In the genomic region with DNA sequence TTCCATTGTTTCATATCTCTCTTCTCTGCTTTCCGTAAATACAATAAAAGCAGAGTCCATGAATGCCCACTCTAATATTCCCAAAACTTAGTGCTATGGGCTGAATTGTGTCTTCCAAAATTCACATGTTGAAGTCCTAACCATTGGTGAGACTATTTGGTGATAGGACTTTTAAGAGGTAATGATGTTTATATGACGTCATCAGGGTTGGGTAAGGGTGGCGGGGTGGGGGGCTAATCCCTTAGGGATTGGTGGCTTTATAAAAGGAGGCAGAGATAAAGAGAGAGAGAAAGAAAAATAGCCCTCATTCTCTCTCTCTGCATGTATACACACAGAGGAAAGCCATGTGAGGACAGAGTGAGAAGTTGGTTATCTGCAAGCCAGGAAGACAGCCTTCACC, we compare ENCODE assay signal across 11 cellular contexts.
"Had no signal": no experiment of that assay in that cellular context is flagged by ENCODE, and none has a peak within 500 bp of the region (broad histone marks: within the 10 kb centered on the region; RNA-seq: fewer than 3 reads in every experiment).

No MANE protein-coding gene starts in this region.

- H3K9ac ChIP-seq: GM23248 had no signal

- FAIRE-seq: H1, H54 had no signal

- H3K36me3 ChIP-seq: HAP-1 had no signal

- H3K4me3 ChIP-seq: GM23248, GM23338, HAP-1 had no signal

- H3K27ac ChIP-seq: GM23248 had no signal

- DNase-seq: GM23248, GOT3, H7, H9, HCEC 1CT, HFFc6 had no signal

- H2AFZ ChIP-seq: GM23248, GM23338 had no signal

- H3K4me2 ChIP-seq: GM23338 had no signal

- H3K4me1 ChIP-seq: HAP-1 had no signal

- H3K9me3 ChIP-seq: HAP-1 had no signal

- ATAC-seq: GM23338, HCT116 had no signal
